ENCODE assay signal across 9 cellular contexts in the genomic region with DNA sequence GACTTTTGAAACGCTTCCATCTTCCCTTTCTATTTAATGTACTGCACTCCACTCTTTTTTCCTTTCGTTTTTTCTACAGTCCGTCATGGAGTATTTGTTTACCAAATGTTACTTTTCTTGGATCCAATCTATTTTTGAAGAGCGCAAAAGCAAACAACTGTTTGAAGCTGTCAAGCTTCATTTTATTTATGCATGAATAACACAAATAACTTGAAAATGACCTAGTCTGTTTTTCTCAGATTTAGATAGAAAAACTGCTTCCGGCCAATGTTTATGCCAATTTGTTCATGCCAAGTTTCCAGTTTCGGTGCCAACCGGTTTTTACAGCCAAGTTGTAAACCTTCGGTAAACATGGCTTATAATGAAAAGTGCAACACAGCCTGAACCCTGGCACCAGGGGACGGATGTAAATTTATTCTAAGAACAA.
DNase-seq lines count a peak whose midpoint lies in the region; ATAC-seq and TF ChIP-seq lines count a peak whose summit lies in the region.
"Had no signal": no experiment of that assay in that cellular context is flagged by ENCODE, and none has a peak within 500 bp of the region (broad histone marks: within the 10 kb centered on the region; RNA-seq: fewer than 3 reads in every experiment).

No MANE protein-coding gene starts in this region.

- H3K9me3 Mint-ChIP-seq in activated T-cell treated with anti-CD3 and anti-CD28 coated beads, Interleukin-2, amount 50 U/mL, for 72 hours = peaks cover 4 to 10% of the 10 kb centered on the region in 2 donors
- peaks cover 25% of the 10 kb centered on the region for H3K9me3 Mint-ChIP-seq in activated naive CD8-positive, alpha-beta T cell treated with anti-CD3 and anti-CD28 coated beads, Interleukin-2, amount 50 U/mL, for 24 hours
- peaks cover 4% of the 10 kb centered on the region; the same call in 2 of the 3 replicates for H3K9me3 Mint-ChIP-seq in GM23338

- no peaks in the 10 kb centered on the region for H3K79me2 ChIP-seq in GM23338 (replicated peaks; ENCODE audit: insufficient read depth)

- H4K20me1 ChIP-seq in GM23338 (replicated peaks; ENCODE audit: insufficient read depth) = no peaks in the 10 kb centered on the region

- no peaks in the 10 kb centered on the region for H3K36me3 ChIP-seq in thoracic aorta
- H3K36me3 ChIP-seq in GM23338 (ENCODE audit: insufficient read depth) = no peaks in the 10 kb centered on the region

- H3K4me3 ChIP-seq in thoracic aorta (peak overlapping the region; percentile 59), GM23338 (no peak overlapping the region)

- peaks cover 9 to 26% of the 10 kb centered on the region in 2 donors for H3K36me3 Mint-ChIP-seq in activated T-cell treated with anti-CD3 and anti-CD28 coated beads, Interleukin-2, amount 50 U/mL, for 72 hours (ENCODE audit: insufficient read depth in 2 of 2)
- peaks cover 11% of the 10 kb centered on the region for H3K36me3 Mint-ChIP-seq in activated naive CD8-positive, alpha-beta T cell treated with anti-CD3 and anti-CD28 coated beads, Interleukin-2, amount 50 U/mL, for 24 hours (ENCODE audit: low read depth)
- H3K36me3 Mint-ChIP-seq in GM23338 (ENCODE audit: low read depth) = no peaks in the 10 kb centered on the region

- TF ChIP-seq CTCF in thoracic aorta (IDR thresholded peaks at IDR 0.05) (no peak), GM23338 (conservative IDR thresholded peaks at IDR 0.05; ENCODE audit: low read depth in 2 of 2) (no peak)

- H3K27me3 Mint-ChIP-seq in activated T-cell treated with anti-CD3 and anti-CD28 coated beads, Interleukin-2, amount 50 U/mL, for 72 hours (ENCODE audit: low read depth) = no peaks in the 10 kb centered on the region
- no peaks in the 10 kb centered on the region for H3K27me3 Mint-ChIP-seq in activated naive CD8-positive, alpha-beta T cell treated with anti-CD3 and anti-CD28 coated beads, Interleukin-2, amount 50 U/mL, for 24 hours
- H3K27me3 Mint-ChIP-seq in GM23338 (ENCODE audit: insufficient read depth, low read depth, poor library complexity) = peaks cover 5% of the 10 kb centered on the region

- no peak overlapping the region for H2AFZ ChIP-seq in GM23338

- ATAC-seq in activated T-cell treated with anti-CD3 and anti-CD28 coated beads, Interleukin-2, amount 50 U/mL, for 72 hours (replicated peaks in 1 of 2) = no peak
- ATAC-seq in activated naive CD8-positive, alpha-beta T cell treated with anti-CD3 and anti-CD28 coated beads, Interleukin-2, amount 50 U/mL, for 24 hours = no peak
- ATAC-seq in thoracic aorta (ENCODE audit: insufficient number of reproducible peaks, low FRiP score, low read depth) (peak; percentile 62), GM23338 (no peak), HG03175 (IDR thresholded peaks at IDR 0.05; ENCODE audit: unreplicated experiment) (no peak)

- H3K4me1 ChIP-seq in thoracic aorta (ENCODE audit: control insufficient read depth in 1 of 2, low read depth in 2 of 2) (peaks cover 6 to 25% of the 10 kb centered on the region in 2 donors), GM23338 (ENCODE audit: insufficient read depth) (no peaks in the 10 kb centered on the region)

- H3K4me3 Mint-ChIP-seq in activated T-cell treated with anti-CD3 and anti-CD28 coated beads, Interleukin-2, amount 50 U/mL, for 72 hours = peak overlapping the region; percentile 54 to 67
- H3K4me3 Mint-ChIP-seq in activated naive CD8-positive, alpha-beta T cell treated with anti-CD3 and anti-CD28 coated beads, Interleukin-2, amount 50 U/mL, for 24 hours = peak overlapping the region; percentile 52
- H3K4me3 Mint-ChIP-seq in GM23338 = no peak overlapping the region
- H3K4me3 Mint-ChIP-seq: dendritic cell treated with granulocyte-macrophage colony-stimulating factor and Interleukin-4, amounts not matched to agents 40 ng/mL and 50 ng/mL, for 4 days had no signal

- no peak for DNase-seq in activated T-cell treated with anti-CD3 and anti-CD28 coated beads, Interleukin-2, amount 50 U/mL, for 72 hours
- no peak for DNase-seq in activated T-cell treated with anti-CD3 and anti-CD28 coated beads, Interleukin-2, amount 50 U/mL, for 48 hours
- no peak for DNase-seq in activated naive CD8-positive, alpha-beta T cell treated with anti-CD3 and anti-CD28 coated beads, Interleukin-2, amount 50 U/mL, for 24 hours
- peak; percentile 48 for DNase-seq in iris pigment epithelial cell (ENCODE audit: low read depth)
- no peak for DNase-seq in thoracic aorta (ENCODE audit: low spot score)
- DNase-seq in GM23338 (ENCODE audit: low spot score) = no peak
- DNase-seq in RKO (ENCODE audit: low spot score) = no peak

- no peak overlapping the region for H3K4me2 ChIP-seq in GM23338

- H3K27me3 ChIP-seq in thoracic aorta (replicated peaks; ENCODE audit: insufficient read depth) (no peaks in the 10 kb centered on the region), GM23338 (ENCODE audit: insufficient read depth) (no peaks in the 10 kb centered on the region)

- no peaks in the 10 kb centered on the region for H3F3A ChIP-seq in GM23338 (replicated peaks; ENCODE audit: low read depth)

- peak overlapping the region; percentile 78 to 82 for H3K27ac ChIP-seq in thoracic aorta
- no peak overlapping the region for H3K27ac ChIP-seq in GM23338 (ENCODE audit: low read depth)

- no peaks in the 10 kb centered on the region for H3K9me2 ChIP-seq in GM23338 (ENCODE audit: insufficient read depth)

- H3K4me1 Mint-ChIP-seq in activated T-cell treated with anti-CD3 and anti-CD28 coated beads, Interleukin-2, amount 50 U/mL, for 72 hours (ENCODE audit: low read depth) = peaks cover 68% of the 10 kb centered on the region
- H3K4me1 Mint-ChIP-seq in activated naive CD8-positive, alpha-beta T cell treated with anti-CD3 and anti-CD28 coated beads, Interleukin-2, amount 50 U/mL, for 24 hours = peaks cover 60% of the 10 kb centered on the region
- H3K4me1 Mint-ChIP-seq in GM23338 = peaks cover 6% of the 10 kb centered on the region; the same call in 2 of the 3 replicates

- no peaks in the 10 kb centered on the region for H3K9me3 ChIP-seq in thoracic aorta

- peak overlapping the region; percentile 98 for H3K27ac Mint-ChIP-seq in activated T-cell treated with anti-CD3 and anti-CD28 coated beads, Interleukin-2, amount 50 U/mL, for 72 hours
- peak overlapping the region; percentile 94 for H3K27ac Mint-ChIP-seq in activated naive CD8-positive, alpha-beta T cell treated with anti-CD3 and anti-CD28 coated beads, Interleukin-2, amount 50 U/mL, for 24 hours
- H3K27ac Mint-ChIP-seq in GM23338 = no peak overlapping the region
- H3K27ac Mint-ChIP-seq: dendritic cell treated with granulocyte-macrophage colony-stimulating factor and Interleukin-4, amounts not matched to agents 40 ng/mL and 50 ng/mL, for 4 days had no signal

TF ChIP-seq in GM23338, 12 proteins besides CTCF, POLR2A, EP300 and RAD21:
- TF ChIP-seq NANOG (IDR thresholded peaks at IDR 0.05; ENCODE audit: borderline replicate concordance) (no peak), EZH2 (IDR thresholded peaks at IDR 0.05; ENCODE audit: low read depth, unreplicated experiment) (no peak), ZNF331 (CRISPR knock-in tag; IDR thresholded peaks at IDR 0.05; ENCODE audit: low read depth) (no peak), CREB1 (CRISPR knock-in tag; IDR thresholded peaks at IDR 0.05; ENCODE audit: low read depth) (no peak), POLR2AphosphoS5 (IDR thresholded peaks at IDR 0.05; ENCODE audit: low read depth) (no peak), JUNB (IDR thresholded peaks at IDR 0.05; ENCODE audit: unreplicated experiment) (no peak), EZH2phosphoT487 (IDR thresholded peaks at IDR 0.05; ENCODE audit: unreplicated experiment) (no peak)
- TF ChIP-seq, protein P1, sequence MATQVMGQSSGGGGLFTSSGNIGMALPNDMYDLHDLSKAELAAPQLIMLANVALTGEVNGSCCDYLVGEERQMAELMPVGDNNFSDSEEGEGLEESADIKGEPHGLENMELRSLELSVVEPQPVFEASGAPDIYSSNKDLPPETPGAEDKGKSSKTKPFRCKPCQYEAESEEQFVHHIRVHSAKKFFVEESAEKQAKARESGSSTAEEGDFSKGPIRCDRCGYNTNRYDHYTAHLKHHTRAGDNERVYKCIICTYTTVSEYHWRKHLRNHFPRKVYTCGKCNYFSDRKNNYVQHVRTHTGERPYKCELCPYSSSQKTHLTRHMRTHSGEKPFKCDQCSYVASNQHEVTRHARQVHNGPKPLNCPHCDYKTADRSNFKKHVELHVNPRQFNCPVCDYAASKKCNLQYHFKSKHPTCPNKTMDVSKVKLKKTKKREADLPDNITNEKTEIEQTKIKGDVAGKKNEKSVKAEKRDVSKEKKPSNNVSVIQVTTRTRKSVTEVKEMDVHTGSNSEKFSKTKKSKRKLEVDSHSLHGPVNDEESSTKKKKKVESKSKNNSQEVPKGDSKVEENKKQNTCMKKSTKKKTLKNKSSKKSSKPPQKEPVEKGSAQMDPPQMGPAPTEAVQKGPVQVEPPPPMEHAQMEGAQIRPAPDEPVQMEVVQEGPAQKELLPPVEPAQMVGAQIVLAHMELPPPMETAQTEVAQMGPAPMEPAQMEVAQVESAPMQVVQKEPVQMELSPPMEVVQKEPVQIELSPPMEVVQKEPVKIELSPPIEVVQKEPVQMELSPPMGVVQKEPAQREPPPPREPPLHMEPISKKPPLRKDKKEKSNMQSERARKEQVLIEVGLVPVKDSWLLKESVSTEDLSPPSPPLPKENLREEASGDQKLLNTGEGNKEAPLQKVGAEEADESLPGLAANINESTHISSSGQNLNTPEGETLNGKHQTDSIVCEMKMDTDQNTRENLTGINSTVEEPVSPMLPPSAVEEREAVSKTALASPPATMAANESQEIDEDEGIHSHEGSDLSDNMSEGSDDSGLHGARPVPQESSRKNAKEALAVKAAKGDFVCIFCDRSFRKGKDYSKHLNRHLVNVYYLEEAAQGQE (IDR thresholded peaks at IDR 0.05; ENCODE audit: unreplicated experiment) = no peak
- TF ChIP-seq, protein P2, sequence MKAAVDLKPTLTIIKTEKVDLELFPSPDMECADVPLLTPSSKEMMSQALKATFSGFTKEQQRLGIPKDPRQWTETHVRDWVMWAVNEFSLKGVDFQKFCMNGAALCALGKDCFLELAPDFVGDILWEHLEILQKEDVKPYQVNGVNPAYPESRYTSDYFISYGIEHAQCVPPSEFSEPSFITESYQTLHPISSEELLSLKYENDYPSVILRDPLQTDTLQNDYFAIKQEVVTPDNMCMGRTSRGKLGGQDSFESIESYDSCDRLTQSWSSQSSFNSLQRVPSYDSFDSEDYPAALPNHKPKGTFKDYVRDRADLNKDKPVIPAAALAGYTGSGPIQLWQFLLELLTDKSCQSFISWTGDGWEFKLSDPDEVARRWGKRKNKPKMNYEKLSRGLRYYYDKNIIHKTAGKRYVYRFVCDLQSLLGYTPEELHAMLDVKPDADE (IDR thresholded peaks at IDR 0.05) = no peak
